ENCODE assay signal across 7 cellular contexts in the genomic region with DNA sequence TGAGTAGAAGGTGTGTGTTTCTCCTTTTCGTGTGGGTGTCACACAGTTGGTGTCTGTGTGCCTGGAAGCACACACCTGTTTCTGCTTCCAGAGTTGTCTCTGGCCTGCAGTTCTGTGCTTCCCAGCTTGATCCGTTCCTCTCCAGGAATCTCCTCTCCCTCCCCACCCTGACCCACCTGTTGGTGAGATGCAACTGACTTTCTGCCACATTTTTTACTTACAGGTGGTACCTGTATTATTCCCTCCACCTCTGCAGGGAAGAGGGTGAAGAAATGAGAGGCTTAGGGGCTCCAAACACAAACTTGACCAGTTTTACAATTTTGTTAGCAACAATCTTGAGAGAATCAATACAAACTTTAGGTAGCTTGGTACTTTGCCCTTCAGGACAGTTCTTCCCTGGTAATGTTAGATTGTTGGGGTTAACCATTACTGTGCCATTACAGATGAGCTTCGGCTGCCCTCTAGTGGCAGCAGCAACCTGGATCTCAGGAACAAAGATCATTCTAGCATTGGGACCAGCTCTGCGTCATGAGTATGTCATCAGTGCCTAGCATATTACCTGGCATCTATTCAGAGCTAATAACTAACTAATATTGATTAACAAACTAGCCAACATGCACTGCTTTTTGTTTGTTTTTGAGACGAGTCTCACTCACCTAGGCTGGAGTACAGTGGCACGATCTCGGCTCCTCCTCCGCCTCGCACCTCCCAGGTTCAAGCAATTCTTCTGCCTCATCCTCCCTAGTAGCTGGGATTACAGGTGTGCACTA. TPM values are rescaled to one million over a fixed set of nuclear protein-coding genes. Genes with fewer than 3 reads are reported as not detected.
DNase-seq lines count a peak whose midpoint lies in the region; ATAC-seq lines count a peak whose summit lies in the region.
"Not testable (repeated sequence)": the region's sequence is repeated elsewhere in the genome, so short reads cannot be mapped to it uniquely, and the experiment has no call there.

No MANE protein-coding gene starts in this region.

- H3K4me1 Mint-ChIP-seq in T-helper 17 cell = peaks cover 22% of the 10 kb centered on the region

- peak overlapping the region; percentile 89 for H3K27ac Mint-ChIP-seq in T-helper 17 cell

- DNase-seq in NCI-H1092 treated with DMSO at 0.1 percent for 48 hours (lab: John Stamatoyannopoulos, UW) (peak; percentile 12), T-helper 17 cell (peak in 2 of 3 donors; percentile 14 to 43), adipocyte (ENCODE audit: low read depth) (peak; percentile 59), renal cortical epithelial cell (ENCODE audit: low read depth) (peak; percentile 52)
- DNase-seq in Right ventricle myocardium inferior (ENCODE audit: missing footprints) = not testable (repeated sequence)

- H3K9ac ChIP-seq in adipocyte (ENCODE audit: low read length) = not testable (repeated sequence)

- H3K27me3 Mint-ChIP-seq in T-helper 17 cell = not testable (repeated sequence)

- H3K36me3 ChIP-seq in adipocyte (ENCODE audit: control insufficient read depth, insufficient read depth, low read length, severe bottlenecking) = peaks cover 30% of the 10 kb centered on the region

- H3K36me3 Mint-ChIP-seq in T-helper 17 cell (ENCODE audit: low read depth) = not testable (repeated sequence)

- not testable (repeated sequence) for H3K9me3 ChIP-seq in T-helper 17 cell (ENCODE audit: control insufficient read depth, low read length, poor library complexity, severe bottlenecking); adipocyte (ENCODE audit: control insufficient read depth, low read length)

- peak; percentile 80 for ATAC-seq in GM18499 (IDR thresholded peaks at IDR 0.05; ENCODE audit: insufficient read depth, unreplicated experiment)
- peak; percentile 82 for ATAC-seq in HG02884 (IDR thresholded peaks at IDR 0.05; ENCODE audit: unreplicated experiment)
- peak; percentile 92 for ATAC-seq in T-helper 17 cell
- peak; percentile 63 for ATAC-seq in Right ventricle myocardium inferior

- H3K4me3 ChIP-seq in adipocyte (ENCODE audit: low read length) = not testable (repeated sequence)

- intact Hi-C loops in Right ventricle myocardium inferior (cut with DNase I) = not testable (repeated sequence)

- not testable (repeated sequence) for H3K4me3 Mint-ChIP-seq in T-helper 17 cell

- not testable (repeated sequence) for H3K27me3 ChIP-seq in adipocyte (replicated peaks; ENCODE audit: control insufficient read depth, insufficient read depth, low read length)

- not testable (repeated sequence) for H3K4me1 ChIP-seq in adipocyte (ENCODE audit: control insufficient read depth, insufficient read depth, low read length)

RNA-seq across cellular contexts. Expression of a gene that starts 10.0 kb away (rescaled TPM):
- total RNA-seq in T-helper 17 cell (10 to 100 TPM; 58.8 to 63.0 TPM), Right ventricle myocardium inferior (15.5 TPM), renal cortical epithelial cell (3.5 and 12.7 TPM in 2 replicates)

RNA-seq across cellular contexts. Expression of a gene that starts 54.3 kb away (rescaled TPM):
- 1 to 10 TPM; 1.1 to 3.1 TPM for total RNA-seq in T-helper 17 cell
- total RNA-seq in Right ventricle myocardium inferior = 0.81 TPM
- total RNA-seq in renal cortical epithelial cell = 0.20 TPM in 1 of 2 replicates, not detected in the other
